8 cellular contexts compared by ENCODE assay signal in the genomic region with DNA sequence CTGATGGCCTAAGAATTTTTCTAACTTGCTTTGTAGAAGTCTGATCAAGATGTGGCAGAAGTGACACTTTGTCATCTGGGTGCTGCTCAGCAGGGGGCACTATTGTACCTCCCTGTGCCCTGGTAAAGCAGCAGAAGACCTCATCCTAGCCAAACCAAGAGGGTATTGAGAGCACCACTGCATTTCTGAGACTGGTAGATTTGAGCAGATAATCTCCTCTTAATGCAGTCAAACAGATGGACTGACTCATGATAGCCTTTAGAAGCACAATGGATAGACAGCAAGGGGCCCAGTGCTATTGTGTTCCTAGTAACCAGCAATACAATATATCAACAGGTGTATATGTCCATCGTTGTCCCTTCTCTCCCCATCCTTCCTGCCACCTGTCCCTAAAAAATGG. TPM values are rescaled to one million over a fixed set of nuclear protein-coding genes. Genes with fewer than 3 reads are reported as not detected.
DNase-seq lines count a peak whose midpoint lies in the region; ATAC-seq and TF ChIP-seq lines count a peak whose summit lies in the region.

No MANE protein-coding gene starts in this region.

- dilution Hi-C loops in IMR-90 (cut with HindIII; ENCODE audit: low sequenced_read_pairs, unreplicated experiment), result no loop called here

- WGBS in IMR-90 (ENCODE audit: extremely low coverage in 2 of 2, insufficient read length in 1 of 2), 2 experiments, result no CpG with 5 or more reads among the region's 1 CpG
- 56 to 58% methylated on average over 1 of the region's 1 CpG for WGBS in heart right ventricle, 2 donors

- H3K79me1 ChIP-seq in IMR-90 (ENCODE audit: low read depth in 1 of 2, low read length in 2 of 2), result peaks cover 0 to 8% of the 10 kb centered on the region in 2 experiments; a peak in 1 of 4 replicates

- CTCF ChIA-PET in IMR-90 (lab: Yijun Ruan, JAX) (no interaction called here), PC-3 (lab: Charles Lee) (interaction anchor here (0.5 kb wide), 1 partner anchor 10 kb away, joined by 9 read pairs; no protein-coding TSS in a partner anchor)

- H3K9ac ChIP-seq in IMR-90 (ENCODE audit: low read depth, low read length), result no peak overlapping the region
- no peak overlapping the region for H3K9ac ChIP-seq in PC-3 (ENCODE audit: low read length)

- H2BK120ac ChIP-seq in IMR-90 (ENCODE audit: low read depth, low read length), result no peak overlapping the region

- intact Hi-C loops in IMR-90 (cut with micrococcal nuclease), result no loop called here
- intact Hi-C loops in PC-3 (cut with micrococcal nuclease), result no loop called here
- intact Hi-C loops in heart right ventricle (cut with DNase I), result loop anchor here in 2 of 10 donors (10.0 kb wide), 2 partner anchors 149 to 191 kb away; a partner anchor contains a TSS

- H3K9me3 ChIP-seq in IMR-90 (ENCODE audit: control insufficient read depth, insufficient read depth, low read length) (no peaks in the 10 kb centered on the region), PC-3 (ENCODE audit: low read length) (no peaks in the 10 kb centered on the region), heart right ventricle (no peaks in the 10 kb centered on the region)

- H3K36me3 ChIP-seq in IMR-90 (ENCODE audit: control insufficient read depth, insufficient read depth, low read length) (no peaks in the 10 kb centered on the region), PC-3 (ENCODE audit: low read depth, low read length) (no peaks in the 10 kb centered on the region), heart right ventricle (no peaks in the 10 kb centered on the region)

- POLR2A ChIA-PET in IMR-90 (lab: Charles Lee; ENCODE audit: unreplicated experiment), result no interaction called here
- POLR2A ChIA-PET in PC-3 (lab: Charles Lee; ENCODE audit: unreplicated experiment), result no interaction called here

- BruUV-seq in IMR-90 (replicated peaks; lab: Mats Ljungman, UMichigan) (no TSS peak), PC-3 (replicated peaks; lab: Mats Ljungman, UMichigan) (no TSS peak)

- no peak overlapping the region for H3K23ac ChIP-seq in IMR-90 (ENCODE audit: low read depth, low read length)

- no peaks in the 10 kb centered on the region for H3F3A ChIP-seq in PC-3 (ENCODE audit: low read length, unreplicated experiment)

- no peak for ATAC-seq in IMR-90 (ENCODE audit: low read depth)
- no peak for ATAC-seq in PC-3
- no peak for ATAC-seq in heart right ventricle
- ATAC-seq in HG03442 (IDR thresholded peaks at IDR 0.05; ENCODE audit: unreplicated experiment), result no peak
- ATAC-seq in GM18519 (IDR thresholded peaks at IDR 0.05; ENCODE audit: low FRiP score, unreplicated experiment), result no peak

- H3K9me1 ChIP-seq in IMR-90 (ENCODE audit: insufficient read depth, low read length), result peaks cover 6% of the 10 kb centered on the region; the same call in 1 of the 2 replicates

- TF ChIP-seq CTCF in IMR-90 (conservative IDR thresholded peaks at IDR 0.05; ENCODE audit: low read depth, low read length) (peak; percentile 52), PC-3 (conservative IDR thresholded peaks at IDR 0.05; ENCODE audit: low read depth, low read length) (peak; percentile 79), heart right ventricle (IDR thresholded peaks at IDR 0.05) (peak in 7 of 9 donors; percentile 28 to 67 (median 44))

- H3K79me2 ChIP-seq in PC-3 (ENCODE audit: low read length), result peaks cover 18% of the 10 kb centered on the region

- H4K20me1 ChIP-seq in IMR-90 (ENCODE audit: insufficient read depth, low read length) (peaks cover 17% of the 10 kb centered on the region), PC-3 (ENCODE audit: low read length) (peaks cover 10% of the 10 kb centered on the region)

- H3K4me2 ChIP-seq in IMR-90 (ENCODE audit: low read depth, low read length) (no peak overlapping the region), PC-3 (ENCODE audit: low read length) (no peak overlapping the region)

- H2AK5ac ChIP-seq in IMR-90 (ENCODE audit: low read depth, low read length), result no peak overlapping the region

- no peak overlapping the region for H2BK5ac ChIP-seq in IMR-90 (ENCODE audit: low read depth, low read length, poor library complexity, severe bottlenecking)

- H4K8ac ChIP-seq in IMR-90 (ENCODE audit: low read depth in 2 of 2, low read length in 2 of 2), result no peak overlapping the region

- H3K14ac ChIP-seq in IMR-90 (replicated peaks; ENCODE audit: low read depth, low read length), result no peak overlapping the region

- no peak overlapping the region for H4K91ac ChIP-seq in IMR-90 (ENCODE audit: insufficient read depth, low read depth, low read length)

- H4K5ac ChIP-seq in IMR-90 (ENCODE audit: low read depth, low read length), result no peak overlapping the region

- no peak overlapping the region for H2AK9ac ChIP-seq in IMR-90 (replicated peaks; ENCODE audit: low read depth, low read length, poor library complexity)

- no peak overlapping the region for H3K18ac ChIP-seq in IMR-90 (ENCODE audit: low read depth, low read length)

- no peak overlapping the region for H2BK20ac ChIP-seq in IMR-90 (ENCODE audit: low read depth, low read length)

- no peak overlapping the region for H3K4ac ChIP-seq in IMR-90 (ENCODE audit: low read depth, low read length)

- no peak for TF ChIP-seq POLR2A in IMR-90 (IDR thresholded peaks at IDR 0.05; ENCODE audit: low read depth, low read length)

- no peaks in the 10 kb centered on the region for H3K27me3 ChIP-seq in IMR-90 (ENCODE audit: control insufficient read depth, insufficient read depth, low read length)
- peaks cover 2% of the 10 kb centered on the region; the same call in 1 of the 2 replicates for H3K27me3 ChIP-seq in PC-3 (ENCODE audit: low read length)
- no peaks in the 10 kb centered on the region for H3K27me3 ChIP-seq in heart right ventricle

- H3K27ac ChIP-seq in IMR-90 (ENCODE audit: insufficient read depth, low read length) (no peak overlapping the region), PC-3 (ENCODE audit: low read length) (no peak overlapping the region), heart right ventricle (no peak overlapping the region)

- peaks cover 2% of the 10 kb centered on the region for H3K4me1 ChIP-seq in IMR-90 (ENCODE audit: control insufficient read depth, insufficient read depth, low read length)
- peaks cover 9% of the 10 kb centered on the region for H3K4me1 ChIP-seq in PC-3 (ENCODE audit: insufficient read depth, low read length)
- peaks cover 5 to 24% (median 15%) of the 10 kb centered on the region in 9 donors for H3K4me1 ChIP-seq in heart right ventricle

- H3K9me2 ChIP-seq in PC-3 (replicated peaks; ENCODE audit: low read length), result no peaks in the 10 kb centered on the region

- DNase-seq in COLO829 (ENCODE audit: low spot score) (peak; percentile 57), IMR-90 (peak; percentile 49), PC-3 (peak; percentile 69), heart right ventricle (no peak)
- DNase-seq in activated T-cell treated with anti-CD3 and anti-CD28 coated beads, Interleukin-2, amount 50 U/mL, for 48 hours, result peak; percentile 80 to 83
- DNase-seq in stimulated activated CD4-positive, alpha-beta T cell treated with anti-CD3 and anti-CD28 coated beads, Interleukin-1b, Interleukin-23, amount 100 ng/mL, for 4 hours (ENCODE audit: low read depth in 2 of 2), result peak; percentile 49 to 55

- in situ Hi-C loops in IMR-90 (cut with MboI; ENCODE audit: low sequenced_read_pairs), result no loop called here

- H3K56ac ChIP-seq in IMR-90 (ENCODE audit: extremely low read depth, insufficient read depth, low read length), result no peak overlapping the region

- H2AFZ ChIP-seq in IMR-90 (replicated peaks; ENCODE audit: low read length, poor library complexity) (no peak overlapping the region), PC-3 (ENCODE audit: low read length) (no peak overlapping the region)

- H3K4me3 ChIP-seq in IMR-90 (ENCODE audit: insufficient read depth, low read depth, low read length) (no peak overlapping the region), PC-3 (ENCODE audit: low read length) (no peak overlapping the region), heart right ventricle (no peak overlapping the region)

- TF ChIP-seq RAD21 in IMR-90 (IDR thresholded peaks at IDR 0.05; ENCODE audit: low read length), result peak; percentile 62

- no peak overlapping the region for H2BK15ac ChIP-seq in IMR-90 (ENCODE audit: low read depth, low read length)

TF ChIP-seq in IMR-90, 13 proteins besides CTCF, POLR2A, EP300 and RAD21:
- TF ChIP-seq SMC3 (IDR thresholded peaks at IDR 0.05; ENCODE audit: low read depth, low read length), result peak; percentile 36
- no peak for TF ChIP-seq NFE2L2 (IDR thresholded peaks at IDR 0.05; ENCODE audit: low read depth, low read length)

RNA-seq across cellular contexts. Expression of a gene that starts 5.7 kb away (rescaled TPM):
- total RNA-seq in IMR-90 (2012; rRNA removed), result 530 and 974 TPM in 2 replicates
- 409 and 438 TPM in 2 replicates for polyA plus RNA-seq in IMR-90 (2012; rRNA removed)
- 159 and 397 TPM in 2 replicates for polyA plus RNA-seq in IMR-90 (2012; cell fraction: cytosol; rRNA removed)
- polyA plus RNA-seq in IMR-90 (2012; cell fraction: nucleus; rRNA removed; ENCODE audit: low replicate concordance), result 82.6 and 262 TPM in 2 replicates
- 428 and 524 TPM in 2 replicates for total RNA-seq in PC-3 (2014; rRNA removed)
- 100 to 1,000 TPM in 7 of 10 donors, 10 to 100 TPM in 3; 75.2 to 345 (median 129) TPM for total RNA-seq in heart right ventricle
- 10 to 100 TPM; 85.9 to 97.6 TPM for polyA plus RNA-seq in heart right ventricle

RNA-seq across cellular contexts. Expression of a gene that starts 20.0 kb away (rescaled TPM):
- not detected in 2 replicates for total RNA-seq in IMR-90 (2012; rRNA removed)
- polyA plus RNA-seq in IMR-90 (2012; rRNA removed), result not detected in 2 replicates
- not detected in 2 replicates for polyA plus RNA-seq in IMR-90 (2012; cell fraction: cytosol; rRNA removed)
- not detected in 2 replicates for polyA plus RNA-seq in IMR-90 (2012; cell fraction: nucleus; rRNA removed; ENCODE audit: low replicate concordance)
- total RNA-seq in PC-3 (2014; rRNA removed), result not detected in 2 replicates
- total RNA-seq in heart right ventricle, result 1 to 10 TPM in 2 of 10 donors, under 1 TPM in 1, not detected in 7; 0.76 to 1.1 (median 1.1) TPM
- polyA plus RNA-seq in heart right ventricle, result under 1 TPM in 1 of 2 donors, not detected in 1; 0.22 TPM

RNA-seq across cellular contexts. Expression of a gene that starts 31.3 kb away (rescaled TPM):
- total RNA-seq in IMR-90 (2012; rRNA removed) (under 0.01 TPM in 2 replicates), PC-3 (2014; rRNA removed) (0.04 TPM in 1 of 2 replicates, not detected in the other), heart right ventricle (under 1 TPM in 4 of 10 donors, not detected in 6; 0.07 to 0.45 (median 0.18) TPM)
- polyA plus RNA-seq in IMR-90 (2012; rRNA removed) (0.02 TPM in 1 of 2 replicates, not detected in the other), heart right ventricle (under 1 TPM; 0.01 to 0.07 TPM)
- polyA plus RNA-seq in IMR-90 (2012; cell fraction: cytosol; rRNA removed), result under 0.01 TPM in 1 of 2 replicates, not detected in the other
- 0.02 and 0.13 TPM in 2 replicates for polyA plus RNA-seq in IMR-90 (2012; cell fraction: nucleus; rRNA removed; ENCODE audit: low replicate concordance)

RNA-seq across cellular contexts. Expression of a gene that starts 34.6 kb away (rescaled TPM):
- total RNA-seq in IMR-90 (2012; rRNA removed) (57.5 and 77.2 TPM in 2 replicates), PC-3 (2014; rRNA removed) (128 and 193 TPM in 2 replicates), heart right ventricle (100 to 1,000 TPM; 103 to 135 (median 112) TPM)
- polyA plus RNA-seq in IMR-90 (2012; rRNA removed) (149 and 156 TPM in 2 replicates), heart right ventricle (10 to 100 TPM; 55.2 to 61.8 TPM)
- 58.9 and 125 TPM in 2 replicates for polyA plus RNA-seq in IMR-90 (2012; cell fraction: cytosol; rRNA removed)
- polyA plus RNA-seq in IMR-90 (2012; cell fraction: nucleus; rRNA removed; ENCODE audit: low replicate concordance), result 363 and 547 TPM in 2 replicates

Comparison
In these comparisons a context has a peak if more than half of its experiments do, and no peak if none do; other contexts are left out.
1. DNase-seq: peak in COLO829 (single experiment), IMR-90 (single experiment), PC-3 (single experiment), activated T-cell treated with anti-CD3 and anti-CD28 coated beads, Interleukin-2, amount 50 U/mL, for 48 hours (2 of 2) and stimulated activated CD4-positive, alpha-beta T cell treated with anti-CD3 and anti-CD28 coated beads, Interleukin-1b, Interleukin-23, amount 100 ng/mL, for 4 hours (2 of 2); none in heart right ventricle (0 of 2).
2. Peak in every context shown above with its lines, with median percentiles within 50 percentile points of each other: CTCF ChIP-seq.